ENCODE assay signal across 1 cellular context in the genomic region with DNA sequence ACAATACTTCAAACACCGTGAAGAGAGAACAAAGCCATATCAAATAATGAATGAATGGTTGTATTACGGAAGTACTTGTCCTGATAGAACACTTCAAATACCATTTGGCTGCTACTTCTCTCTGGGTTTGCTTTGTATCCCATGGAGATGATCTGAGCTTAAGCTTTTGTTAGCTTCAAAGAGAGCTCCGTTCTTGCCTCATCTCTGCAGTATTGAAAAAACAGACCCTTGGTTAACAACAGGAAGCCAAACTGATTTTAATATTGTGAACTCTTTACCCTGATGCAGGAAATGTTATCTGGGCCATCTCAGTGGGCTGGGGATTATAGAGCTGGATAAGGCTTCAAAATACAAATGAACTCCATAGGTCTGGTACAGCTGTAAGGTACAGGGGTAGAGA.
TF ChIP-seq lines count a peak whose summit lies in the region.

No MANE protein-coding gene starts in this region.

TF ChIP-seq in GM23338, 12 proteins besides CTCF, POLR2A, EP300 and RAD21 (continued from another document):
- TF ChIP-seq, protein P1, sequence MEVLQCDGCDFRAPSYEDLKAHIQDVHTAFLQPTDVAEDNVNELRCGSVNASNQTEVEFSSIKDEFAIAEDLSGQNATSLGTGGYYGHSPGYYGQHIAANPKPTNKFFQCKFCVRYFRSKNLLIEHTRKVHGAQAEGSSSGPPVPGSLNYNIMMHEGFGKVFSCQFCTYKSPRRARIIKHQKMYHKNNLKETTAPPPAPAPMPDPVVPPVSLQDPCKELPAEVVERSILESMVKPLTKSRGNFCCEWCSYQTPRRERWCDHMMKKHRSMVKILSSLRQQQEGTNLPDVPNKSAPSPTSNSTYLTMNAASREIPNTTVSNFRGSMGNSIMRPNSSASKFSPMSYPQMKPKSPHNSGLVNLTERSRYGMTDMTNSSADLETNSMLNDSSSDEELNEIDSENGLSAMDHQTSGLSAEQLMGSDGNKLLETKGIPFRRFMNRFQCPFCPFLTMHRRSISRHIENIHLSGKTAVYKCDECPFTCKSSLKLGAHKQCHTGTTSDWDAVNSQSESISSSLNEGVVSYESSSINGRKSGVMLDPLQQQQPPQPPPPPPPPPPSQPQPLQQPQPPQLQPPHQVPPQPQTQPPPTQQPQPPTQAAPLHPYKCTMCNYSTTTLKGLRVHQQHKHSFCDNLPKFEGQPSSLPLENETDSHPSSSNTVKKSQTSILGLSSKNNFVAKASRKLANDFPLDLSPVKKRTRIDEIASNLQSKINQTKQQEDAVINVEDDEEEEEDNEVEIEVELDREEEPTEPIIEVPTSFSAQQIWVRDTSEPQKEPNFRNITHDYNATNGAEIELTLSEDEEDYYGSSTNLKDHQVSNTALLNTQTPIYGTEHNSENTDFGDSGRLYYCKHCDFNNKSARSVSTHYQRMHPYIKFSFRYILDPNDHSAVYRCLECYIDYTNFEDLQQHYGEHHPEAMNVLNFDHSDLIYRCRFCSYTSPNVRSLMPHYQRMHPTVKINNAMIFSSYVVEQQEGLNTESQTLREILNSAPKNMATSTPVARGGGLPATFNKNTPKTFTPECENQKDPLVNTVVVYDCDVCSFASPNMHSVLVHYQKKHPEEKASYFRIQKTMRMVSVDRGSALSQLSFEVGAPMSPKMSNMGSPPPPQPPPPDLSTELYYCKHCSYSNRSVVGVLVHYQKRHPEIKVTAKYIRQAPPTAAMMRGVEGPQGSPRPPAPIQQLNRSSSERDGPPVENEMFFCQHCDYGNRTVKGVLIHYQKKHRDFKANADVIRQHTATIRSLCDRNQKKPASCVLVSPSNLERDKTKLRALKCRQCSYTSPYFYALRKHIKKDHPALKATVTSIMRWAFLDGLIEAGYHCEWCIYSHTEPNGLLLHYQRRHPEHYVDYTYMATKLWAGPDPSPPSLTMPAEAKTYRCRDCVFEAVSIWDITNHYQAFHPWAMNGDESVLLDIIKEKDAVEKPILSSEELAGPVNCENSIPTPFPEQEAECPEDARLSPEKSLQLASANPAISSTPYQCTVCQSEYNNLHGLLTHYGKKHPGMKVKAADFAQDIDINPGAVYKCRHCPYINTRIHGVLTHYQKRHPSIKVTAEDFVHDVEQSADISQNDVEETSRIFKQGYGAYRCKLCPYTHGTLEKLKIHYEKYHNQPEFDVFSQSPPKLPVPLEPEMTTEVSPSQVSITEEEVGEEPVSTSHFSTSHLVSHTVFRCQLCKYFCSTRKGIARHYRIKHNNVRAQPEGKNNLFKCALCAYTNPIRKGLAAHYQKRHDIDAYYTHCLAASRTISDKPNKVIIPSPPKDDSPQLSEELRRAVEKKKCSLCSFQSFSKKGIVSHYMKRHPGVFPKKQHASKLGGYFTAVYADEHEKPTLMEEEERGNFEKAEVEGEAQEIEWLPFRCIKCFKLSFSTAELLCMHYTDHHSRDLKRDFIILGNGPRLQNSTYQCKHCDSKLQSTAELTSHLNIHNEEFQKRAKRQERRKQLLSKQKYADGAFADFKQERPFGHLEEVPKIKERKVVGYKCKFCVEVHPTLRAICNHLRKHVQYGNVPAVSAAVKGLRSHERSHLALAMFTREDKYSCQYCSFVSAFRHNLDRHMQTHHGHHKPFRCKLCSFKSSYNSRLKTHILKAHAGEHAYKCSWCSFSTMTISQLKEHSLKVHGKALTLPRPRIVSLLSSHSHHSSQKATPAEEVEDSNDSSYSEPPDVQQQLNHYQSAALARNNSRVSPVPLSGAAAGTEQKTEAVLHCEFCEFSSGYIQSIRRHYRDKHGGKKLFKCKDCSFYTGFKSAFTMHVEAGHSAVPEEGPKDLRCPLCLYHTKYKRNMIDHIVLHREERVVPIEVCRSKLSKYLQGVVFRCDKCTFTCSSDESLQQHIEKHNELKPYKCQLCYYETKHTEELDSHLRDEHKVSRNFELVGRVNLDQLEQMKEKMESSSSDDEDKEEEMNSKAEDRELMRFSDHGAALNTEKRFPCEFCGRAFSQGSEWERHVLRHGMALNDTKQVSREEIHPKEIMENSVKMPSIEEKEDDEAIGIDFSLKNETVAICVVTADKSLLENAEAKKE (CRISPR knock-in tag; IDR thresholded peaks at IDR 0.05), result no peak
- TF ChIP-seq POLR2AphosphoS5 (IDR thresholded peaks at IDR 0.05; ENCODE audit: low read depth), result no peak
TF ChIP-seq in GM23338: peak in this region for 0.
